Comparison of ENCODE assay signal across 8 cellular contexts in the genomic region with DNA sequence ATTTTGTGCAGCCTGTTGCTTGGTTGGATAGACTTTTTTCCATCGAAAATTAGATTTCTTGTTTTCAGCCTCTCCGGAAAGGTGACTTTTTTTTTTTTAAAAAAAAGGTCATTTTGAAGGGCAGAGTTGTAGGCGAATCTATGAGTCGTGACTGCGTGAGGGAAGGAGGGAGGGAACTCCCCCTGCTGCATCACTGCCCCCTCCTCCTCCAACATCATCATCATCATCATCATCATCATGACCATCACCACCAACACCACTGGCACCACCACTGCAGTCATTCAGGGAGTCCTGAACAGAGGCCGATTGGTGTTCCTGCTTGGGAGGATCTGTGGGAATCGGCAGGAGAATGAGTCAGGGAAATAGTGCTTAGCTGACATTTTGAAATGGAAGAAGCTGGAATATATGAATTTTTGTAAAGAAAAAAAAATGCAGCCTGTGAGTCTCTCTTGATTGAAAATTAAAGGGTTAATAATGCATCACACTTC. TPM values are rescaled to one million over a fixed set of nuclear protein-coding genes. Genes with fewer than 3 reads are reported as not detected.
DNase-seq lines count a peak whose midpoint lies in the region; ATAC-seq, FAIRE-seq and TF ChIP-seq lines count a peak whose summit lies in the region.

No MANE protein-coding gene starts in this region.

- intact Hi-C loops in endothelial cell of umbilical vein (cut with micrococcal nuclease) = loop anchor here (1.0 to 5.0 kb wide), 6 partner anchors 220 to 785 kb away; a partner anchor contains a TSS

- H3K4me2 ChIP-seq in endothelial cell of umbilical vein (ENCODE audit: insufficient read depth, low read length) (peak overlapping the region; percentile 96), neural cell (ENCODE audit: low read length) (peak overlapping the region; percentile 99)

- no peaks in the 10 kb centered on the region for H3K9me2 ChIP-seq in neural cell (ENCODE audit: insufficient read depth, low read length)

- TF ChIP-seq CTCF in endothelial cell of umbilical vein (IDR thresholded peaks at IDR 0.05; ENCODE audit: extremely low read depth in 1 of 2, insufficient read depth in 1 of 2, low read depth in 1 of 2, low read length in 2 of 2) = no peak
- TF ChIP-seq CTCF in neural cell (IDR thresholded peaks at IDR 0.05; ENCODE audit: poor library complexity, severe bottlenecking) = no peak

- H2AFZ ChIP-seq in endothelial cell of umbilical vein (ENCODE audit: low read depth, low read length) = peak overlapping the region; percentile 83
- no peak overlapping the region for H2AFZ ChIP-seq in neural cell (ENCODE audit: low read depth, low read length)

- ATAC-seq in GM18502 (IDR thresholded peaks at IDR 0.05; ENCODE audit: poor library complexity, unreplicated experiment) = no peak
- ATAC-seq in HG02610 (IDR thresholded peaks at IDR 0.05; ENCODE audit: unreplicated experiment) = no peak

- H3K9me3 ChIP-seq in endothelial cell of umbilical vein (replicated peaks; ENCODE audit: control insufficient read depth, insufficient read depth, low read length) (no peaks in the 10 kb centered on the region), neural cell (ENCODE audit: low read length) (no peaks in the 10 kb centered on the region)

- BruUV-seq in endothelial cell of umbilical vein (replicated peaks; lab: Mats Ljungman, UMichigan) = no TSS peak

- POLR2A ChIA-PET in endothelial cell of umbilical vein (lab: Charles Lee) = interaction anchor here (1.1 kb wide), 1 partner anchor 260 kb away, joined by 4 read pairs; a partner anchor contains a TSS

- H3K9ac ChIP-seq in endothelial cell of umbilical vein (replicated peaks; ENCODE audit: extremely low read depth, insufficient read depth, low read length) = peak overlapping the region; percentile 91
- H3K9ac ChIP-seq in neural cell (ENCODE audit: low read length) = peak overlapping the region; percentile 96

- peaks cover 58% of the 10 kb centered on the region for H3K79me2 ChIP-seq in endothelial cell of umbilical vein (ENCODE audit: control insufficient read depth, insufficient read depth, low read length)
- H3K79me2 ChIP-seq in neural cell (replicated peaks; ENCODE audit: insufficient read depth, low read length) = peaks cover 59% of the 10 kb centered on the region

- no peaks in the 10 kb centered on the region for H3K9me1 ChIP-seq in endothelial cell of umbilical vein (replicated peaks; ENCODE audit: control insufficient read depth, extremely low read depth, insufficient read depth, low read length)

- TF ChIP-seq POLR2A in endothelial cell of umbilical vein (IDR thresholded peaks at IDR 0.05; ENCODE audit: low read depth, low read length) = no peak

- H3K4me3 ChIP-seq in GM08714 (ENCODE audit: low read length) (peak overlapping the region; percentile 98), endothelial cell of umbilical vein (replicated peaks in 1 of 3; ENCODE audit: insufficient read depth in 1 of 3, low read depth in 1 of 3, low read length in 3 of 3) (peak overlapping the region; percentile 89 to 99 (median 94)), neural cell (ENCODE audit: low read length) (peak overlapping the region; percentile 92)

- dilution Hi-C loops in endothelial cell of umbilical vein (cut with MboI; ENCODE audit: extremely low pct_ligation_motif_present, low sequenced_read_pairs) = no loop called here

- no peak for TF ChIP-seq EP300 in neural cell (conservative IDR thresholded peaks at IDR 0.05; ENCODE audit: poor library complexity, severe bottlenecking)

- H4K20me1 ChIP-seq in endothelial cell of umbilical vein (replicated peaks; ENCODE audit: control insufficient read depth, extremely low read depth, insufficient read depth, low read length) (no peaks in the 10 kb centered on the region), neural cell (ENCODE audit: insufficient read depth) (no peaks in the 10 kb centered on the region)

- H3K27me3 ChIP-seq in endothelial cell of umbilical vein (ENCODE audit: control insufficient read depth in 2 of 2, insufficient read depth in 2 of 2, low read length in 2 of 2) = no peaks in the 10 kb centered on the region
- H3K27me3 ChIP-seq in neural cell (ENCODE audit: insufficient read depth, low read depth, low read length) = no peaks in the 10 kb centered on the region

- FAIRE-seq in endothelial cell of umbilical vein (lab: Jason Lieb, UNC) = peak; percentile 54

- H3K27ac ChIP-seq in endothelial cell of umbilical vein (ENCODE audit: insufficient read depth, low read depth, low read length) (peak overlapping the region; percentile 89), neural cell (ENCODE audit: low read length) (peak overlapping the region; percentile 93)

- H3F3A ChIP-seq in neural cell (ENCODE audit: insufficient read depth, low read length, poor library complexity, severe bottlenecking) = no peaks in the 10 kb centered on the region

- peak; percentile 33 for DNase-seq in RPMI7951 (ENCODE audit: low read depth)
- DNase-seq in endothelial cell of umbilical vein (ENCODE audit: low read depth, low spot score) = peak; percentile 34
- no peak for DNase-seq in NCI-H748 (lab: John Stamatoyannopoulos, UW; ENCODE audit: unreplicated experiment)
- no peak for DNase-seq in NCI-H748 treated with DMSO at 0.1 percent for 48 hours (lab: John Stamatoyannopoulos, UW)

- H3K36me3 ChIP-seq in endothelial cell of umbilical vein (ENCODE audit: control insufficient read depth in 2 of 2, extremely low read depth in 1 of 2, insufficient read depth in 2 of 2, low read length in 2 of 2) = no peaks in the 10 kb centered on the region
- H3K36me3 ChIP-seq in neural cell (ENCODE audit: insufficient read depth, low read length) = peaks cover 8% of the 10 kb centered on the region

- CTCF ChIA-PET in endothelial cell of umbilical vein (lab: Charles Lee) = interaction anchor here (0.6 to 3.3 kb wide), 6 partner anchors 26 to 504 kb away, joined by 3 to 31 read pairs (median 4); no protein-coding TSS in a partner anchor

- no peak for TF ChIP-seq RAD21 in neural cell (conservative IDR thresholded peaks at IDR 0.05)

- H3K4me1 ChIP-seq in endothelial cell of umbilical vein (ENCODE audit: control insufficient read depth, extremely low read depth, insufficient read depth, low read length) = peaks cover 49% of the 10 kb centered on the region

TF ChIP-seq in endothelial cell of umbilical vein, 7 proteins besides CTCF, POLR2A, EP300 and RAD21:
- TF ChIP-seq FOS (IDR thresholded peaks at IDR 0.05; ENCODE audit: borderline replicate concordance, insufficient read depth, low read length) (peak; percentile 32), POLR2AphosphoS5 (IDR thresholded peaks at IDR 0.05; ENCODE audit: insufficient read depth, low read depth, low read length) (no peak)

TF ChIP-seq in neural cell, 6 proteins besides CTCF, POLR2A, EP300 and RAD21:
- TF ChIP-seq EZH2 (IDR thresholded peaks at IDR 0.05; ENCODE audit: borderline replicate concordance, insufficient read depth, low read length, poor library complexity, severe bottlenecking) (no peak), MXI1 (conservative IDR thresholded peaks at IDR 0.05; ENCODE audit: poor library complexity, severe bottlenecking) (no peak)
- TF ChIP-seq, protein P1, sequence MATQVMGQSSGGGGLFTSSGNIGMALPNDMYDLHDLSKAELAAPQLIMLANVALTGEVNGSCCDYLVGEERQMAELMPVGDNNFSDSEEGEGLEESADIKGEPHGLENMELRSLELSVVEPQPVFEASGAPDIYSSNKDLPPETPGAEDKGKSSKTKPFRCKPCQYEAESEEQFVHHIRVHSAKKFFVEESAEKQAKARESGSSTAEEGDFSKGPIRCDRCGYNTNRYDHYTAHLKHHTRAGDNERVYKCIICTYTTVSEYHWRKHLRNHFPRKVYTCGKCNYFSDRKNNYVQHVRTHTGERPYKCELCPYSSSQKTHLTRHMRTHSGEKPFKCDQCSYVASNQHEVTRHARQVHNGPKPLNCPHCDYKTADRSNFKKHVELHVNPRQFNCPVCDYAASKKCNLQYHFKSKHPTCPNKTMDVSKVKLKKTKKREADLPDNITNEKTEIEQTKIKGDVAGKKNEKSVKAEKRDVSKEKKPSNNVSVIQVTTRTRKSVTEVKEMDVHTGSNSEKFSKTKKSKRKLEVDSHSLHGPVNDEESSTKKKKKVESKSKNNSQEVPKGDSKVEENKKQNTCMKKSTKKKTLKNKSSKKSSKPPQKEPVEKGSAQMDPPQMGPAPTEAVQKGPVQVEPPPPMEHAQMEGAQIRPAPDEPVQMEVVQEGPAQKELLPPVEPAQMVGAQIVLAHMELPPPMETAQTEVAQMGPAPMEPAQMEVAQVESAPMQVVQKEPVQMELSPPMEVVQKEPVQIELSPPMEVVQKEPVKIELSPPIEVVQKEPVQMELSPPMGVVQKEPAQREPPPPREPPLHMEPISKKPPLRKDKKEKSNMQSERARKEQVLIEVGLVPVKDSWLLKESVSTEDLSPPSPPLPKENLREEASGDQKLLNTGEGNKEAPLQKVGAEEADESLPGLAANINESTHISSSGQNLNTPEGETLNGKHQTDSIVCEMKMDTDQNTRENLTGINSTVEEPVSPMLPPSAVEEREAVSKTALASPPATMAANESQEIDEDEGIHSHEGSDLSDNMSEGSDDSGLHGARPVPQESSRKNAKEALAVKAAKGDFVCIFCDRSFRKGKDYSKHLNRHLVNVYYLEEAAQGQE (IDR thresholded peaks at IDR 0.05; ENCODE audit: borderline replicate concordance) = no peak

RNA-seq across cellular contexts. Expression of a gene that starts 1.2 kb away (rescaled TPM):
- 12.0 and 16.7 TPM in 2 replicates for total RNA-seq in RPMI7951 (2014; rRNA removed; shearing (Covaris generic))
- 56.1 and 60.5 TPM in 2 replicates for total RNA-seq in endothelial cell of umbilical vein
- polyA plus RNA-seq in endothelial cell of umbilical vein (11.5 and 14.3 TPM in 2 replicates), neural cell (98.8 and 114 TPM in 2 replicates)
- polyA plus RNA-seq in endothelial cell of umbilical vein (2011; cell fraction: cytosol; rRNA removed) = 18.8 and 19.5 TPM in 2 replicates
- 12.9 and 20.0 TPM in 2 replicates for polyA plus RNA-seq in endothelial cell of umbilical vein (2011; cell fraction: nucleus; rRNA removed)
- 23.8 and 44.8 TPM in 2 replicates for polyA plus RNA-seq in endothelial cell of umbilical vein (2012)
- polyA minus RNA-seq in endothelial cell of umbilical vein (13.2 and 15.4 TPM in 2 replicates), neural cell (107 and 119 TPM in 2 replicates)
- 56.3 TPM for polyA minus RNA-seq in endothelial cell of umbilical vein (2011; cell fraction: cytosol; rRNA and poly(A)+ RNA removed)
- 12.3 and 12.8 TPM in 2 replicates for polyA minus RNA-seq in endothelial cell of umbilical vein (2011; cell fraction: nucleus; rRNA and poly(A)+ RNA removed)

Comparison
In these comparisons a context has a peak if more than half of its experiments do, and no peak if none do; other contexts are left out.
1. DNase-seq: peak in RPMI7951 (single experiment) and endothelial cell of umbilical vein (single experiment); none in NCI-H748 (single experiment) and NCI-H748 treated with DMSO at 0.1 percent for 48 hours (single experiment).
2. Peak in every context shown above with its lines, with median percentiles within 50 percentile points of each other: H3K4me3 ChIP-seq.